In genomic region chr17:58325289-58325726, GRCh38 we compare ENCODE assay signal across 9 cellular contexts. TPM values are rescaled to one million over a fixed set of nuclear protein-coding genes. Genes with fewer than 3 reads are reported as not detected.
DNase-seq lines count a peak whose midpoint lies in the region; ATAC-seq and TF ChIP-seq lines count a peak whose summit lies in the region.
"Had no signal": no experiment of that assay in that cellular context is flagged by ENCODE, and none has a peak within 500 bp of the region (broad histone marks: within the 10 kb centered on the region; RNA-seq: fewer than 3 reads in every experiment).

No MANE protein-coding gene starts in this region.

- H3K4me3 ChIP-seq in colonic mucosa (no peak overlapping the region), prostate gland (peak overlapping the region; percentile 64)

- no peak for TF ChIP-seq POLR2A in prostate gland (IDR thresholded peaks at IDR 0.05)

- peak overlapping the region; percentile 65 to 87 for H3K9ac ChIP-seq in colonic mucosa (ENCODE audit: low read depth in 2 of 2, low read length in 2 of 2)

- H3K4me1 ChIP-seq in colonic mucosa (no peaks in the 10 kb centered on the region), prostate gland (replicated peaks) (no peaks in the 10 kb centered on the region)

- TF ChIP-seq CTCF in colonic mucosa (IDR thresholded peaks at IDR 0.05) = no peak
- no peak for TF ChIP-seq CTCF in prostate gland (IDR thresholded peaks at IDR 0.05)

- ATAC-seq in HG02885 (IDR thresholded peaks at IDR 0.05; ENCODE audit: poor library complexity, unreplicated experiment) (no peak), GM21515 (IDR thresholded peaks at IDR 0.05; ENCODE audit: unreplicated experiment) (no peak)

- H3K27me3 ChIP-seq in colonic mucosa = no peaks in the 10 kb centered on the region
- H3K27me3 ChIP-seq in prostate gland (replicated peaks; ENCODE audit: insufficient read depth) = no peaks in the 10 kb centered on the region

- H3K9me3 ChIP-seq in colonic mucosa = no peaks in the 10 kb centered on the region
- H3K9me3 ChIP-seq in prostate gland = no peaks in the 10 kb centered on the region

- intact Hi-C loops in colonic mucosa (cut with DNase I) (no loop called here), prostate gland (cut with DNase I) (no loop called here)

- whole genome bisulfite sequencing in prostate gland = 75% methylated on average over 11 of the region's 11 CpGs

- H3K36me3 ChIP-seq in colonic mucosa = no peaks in the 10 kb centered on the region
- H3K36me3 ChIP-seq in prostate gland = no peaks in the 10 kb centered on the region

- H3K27ac ChIP-seq in colonic mucosa = no peak overlapping the region
- no peak overlapping the region for H3K27ac ChIP-seq in prostate gland

- DNase-seq in DMS 273 (lab: John Stamatoyannopoulos, UW; ENCODE audit: unreplicated experiment) (peak; percentile 66), DMS 273 treated with DMSO at 0.1 percent for 48 hours (lab: John Stamatoyannopoulos, UW) (no peak), NCI-H146 treated with DMSO at 0.1 percent for 48 hours (lab: John Stamatoyannopoulos, UW; ENCODE audit: unreplicated experiment) (peak; percentile 34), colonic mucosa (no peak), prostate gland (ENCODE audit: low spot score) (no peak), GDM1 (lab: John Stamatoyannopoulos, UW) (no peak)
- DNase-seq: stimulated activated CD4-positive, alpha-beta T cell treated with anti-CD3 and anti-CD28 coated beads, Interleukin-12 subunit alpha, Interleukin-12 subunit beta, amount 100 ng/mL, for 4 hours had no signal

RNA-seq across cellular contexts. Expression of gene TSPOAP1, which starts 3.3 kb away (rescaled TPM):
- total RNA-seq in colonic mucosa = 1 to 10 TPM; 3.7 to 5.4 TPM
- 10 to 100 TPM; 22.7 to 26.5 TPM for total RNA-seq in prostate gland

RNA-seq across cellular contexts. Expression of gene SUPT4H1, which starts 26.7 kb away (rescaled TPM):
- total RNA-seq in colonic mucosa (10 to 100 TPM; 68.7 to 75.3 TPM), prostate gland (10 to 100 TPM; 44.8 to 70.0 TPM)

RNA-seq across cellular contexts. Expression of gene MPO, which starts 44.6 kb away (rescaled TPM):
- total RNA-seq in colonic mucosa (not detected), prostate gland (under 1 TPM in 1 of 2 donors, not detected in 1; 0.57 TPM)

Comparison
In these comparisons a context has a peak if more than half of its experiments do, and no peak if none do; other contexts are left out.
1. DNase-seq: peak in DMS 273 (single experiment) and NCI-H146 treated with DMSO at 0.1 percent for 48 hours (single experiment); none in DMS 273 treated with DMSO at 0.1 percent for 48 hours (single experiment), colonic mucosa (single experiment), prostate gland (single experiment) and GDM1 (single experiment).